Comparison of ENCODE assay signal across 9 cellular contexts in the genomic region with DNA sequence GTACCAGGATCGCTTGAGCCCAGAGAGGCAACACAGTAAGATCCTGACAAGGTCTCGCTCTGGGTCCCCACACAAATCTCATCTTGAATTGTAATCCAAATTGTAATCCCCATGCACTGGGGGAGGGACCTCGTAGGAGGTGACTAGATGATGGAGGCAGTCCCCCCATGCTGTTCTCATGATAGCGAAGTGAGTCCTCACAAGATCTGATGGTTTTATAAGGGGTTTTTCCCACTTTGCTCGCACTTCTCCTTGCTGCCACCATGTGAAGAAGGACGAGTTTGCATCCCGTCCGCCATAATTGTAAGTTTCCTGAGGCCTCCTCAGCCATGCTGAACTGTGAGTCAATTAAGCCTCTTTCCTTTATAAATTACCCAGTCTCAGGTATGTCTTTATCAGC. TPM values are rescaled to one million over a fixed set of nuclear protein-coding genes. Genes with fewer than 3 reads are reported as not detected.
DNase-seq lines count a peak whose midpoint lies in the region; TF ChIP-seq lines count a peak whose summit lies in the region.
"Had no signal": no experiment of that assay in that cellular context is flagged by ENCODE, and none has a peak within 500 bp of the region (broad histone marks: within the 10 kb centered on the region; RNA-seq: fewer than 3 reads in every experiment).

No MANE protein-coding gene starts in this region.

- no peak overlapping the region for H4K8ac ChIP-seq in mesendoderm (ENCODE audit: low read depth, low read length)

- no peak for TF ChIP-seq POLR2A in ovary (IDR thresholded peaks at IDR 0.05)

- H3F3A ChIP-seq in GM23248 (ENCODE audit: insufficient read depth) = peaks cover 40% of the 10 kb centered on the region

- H3K18ac ChIP-seq in mesendoderm (ENCODE audit: low read length) = no peak overlapping the region

- no peak overlapping the region for H4K5ac ChIP-seq in mesendoderm (ENCODE audit: low read length)

- H3K27ac ChIP-seq in GM23248 (peak overlapping the region; percentile 70), mesendoderm (ENCODE audit: low read depth, low read length) (no peak overlapping the region), hepatocyte (no peak overlapping the region), ovary (no peak overlapping the region)

- H3K79me2 ChIP-seq in GM23248 (ENCODE audit: insufficient read depth) = peaks cover 81% of the 10 kb centered on the region
- no peaks in the 10 kb centered on the region for H3K79me2 ChIP-seq in mesendoderm (ENCODE audit: control insufficient read depth, insufficient read depth, low read length)
- H3K79me2 ChIP-seq in hepatocyte = no peaks in the 10 kb centered on the region

- intact Hi-C loops in ovary (cut with DNase I) = no loop called here

- no peak overlapping the region for H2BK5ac ChIP-seq in mesendoderm (ENCODE audit: low read length)

- H3K23ac ChIP-seq in mesendoderm (ENCODE audit: low read length) = no peak overlapping the region

- H3K27me3 ChIP-seq in GM23248 (replicated peaks; ENCODE audit: insufficient read depth) = no peaks in the 10 kb centered on the region
- H3K27me3 ChIP-seq in mesendoderm (ENCODE audit: insufficient read depth, low read length, poor library complexity) = no peaks in the 10 kb centered on the region
- H3K27me3 ChIP-seq in hepatocyte = no peaks in the 10 kb centered on the region
- no peaks in the 10 kb centered on the region for H3K27me3 ChIP-seq in ovary

- in situ Hi-C loops in GM23248 (cut with MboI) = no loop called here

- 99% methylated on average over 8 of the region's 8 CpGs for WGBS in GM23248 (ENCODE audit: low coverage in 1 of 2, low lambda C conversion rate in 2 of 2, missing lambda C conversion rate in 2 of 2), 2 experiments
- no CpG with 5 or more reads among the region's 8 CpGs for WGBS in mesendoderm (ENCODE audit: extremely low coverage, insufficient coverage, low lambda C conversion rate)
- 96% methylated on average over 8 of the region's 8 CpGs for WGBS in hepatocyte (ENCODE audit: low lambda C conversion rate, missing lambda C conversion rate)
- WGBS in ovary, 3 donors = 96 to 97% (median 97%) methylated on average over 8 of the region's 8 CpGs

- no peak overlapping the region for H3K56ac ChIP-seq in mesendoderm (ENCODE audit: low read length)

- DNase-seq in GM23248 = no peak
- peak in 3 of 5 experiments; percentile 2 to 59 (median 20) for DNase-seq in T-helper 2 cell
- peak; percentile 76 for DNase-seq in mesendoderm
- DNase-seq in hepatocyte (ENCODE audit: low spot score) = no peak
- no peak for DNase-seq in UCSD-AML1 (lab: John Stamatoyannopoulos, UW; ENCODE audit: unreplicated experiment)
- no peak for DNase-seq in GM19240 (ENCODE audit: insufficient read length, low spot score)
- no peak for DNase-seq in ovary
- DNase-seq: NCI-H1417 had no signal

- no peaks in the 10 kb centered on the region for H3K79me1 ChIP-seq in mesendoderm (ENCODE audit: low read length)

- H2AFZ ChIP-seq in GM23248 = no peak overlapping the region
- H2AFZ ChIP-seq in hepatocyte = no peak overlapping the region

- no peak for TF ChIP-seq EP300 in ovary (IDR thresholded peaks at IDR 0.05)

- H2BK120ac ChIP-seq in mesendoderm (ENCODE audit: low read depth, low read length) = no peak overlapping the region

- H3K9me2 ChIP-seq in GM23248 (ENCODE audit: insufficient read depth) = no peaks in the 10 kb centered on the region
- no peaks in the 10 kb centered on the region for H3K9me2 ChIP-seq in hepatocyte (replicated peaks; ENCODE audit: insufficient read depth)

- H4K20me1 ChIP-seq in GM23248 (ENCODE audit: insufficient read depth) (no peaks in the 10 kb centered on the region), hepatocyte (ENCODE audit: insufficient read depth, poor library complexity, severe bottlenecking) (no peaks in the 10 kb centered on the region)

- H3K4ac ChIP-seq in mesendoderm (ENCODE audit: low read depth, low read length) = no peak overlapping the region

- peaks cover 53% of the 10 kb centered on the region for H3K4me1 ChIP-seq in GM23248 (ENCODE audit: insufficient read depth)
- peaks cover 11% of the 10 kb centered on the region for H3K4me1 ChIP-seq in mesendoderm (ENCODE audit: control insufficient read depth, low read depth, low read length)
- H3K4me1 ChIP-seq in hepatocyte (ENCODE audit: insufficient read depth) = no peaks in the 10 kb centered on the region
- H3K4me1 ChIP-seq in ovary (ENCODE audit: insufficient read depth) = no peaks in the 10 kb centered on the region

- H3K36me3 ChIP-seq in GM23248 (ENCODE audit: low read depth) (no peaks in the 10 kb centered on the region), mesendoderm (ENCODE audit: control insufficient read depth, insufficient read depth, low read length) (no peaks in the 10 kb centered on the region), hepatocyte (replicated peaks; ENCODE audit: insufficient read depth, low read depth) (no peaks in the 10 kb centered on the region), ovary (no peaks in the 10 kb centered on the region)

- no peak overlapping the region for H2AK5ac ChIP-seq in mesendoderm (ENCODE audit: low read length)

- no peak overlapping the region for H2BK15ac ChIP-seq in mesendoderm (replicated peaks; ENCODE audit: low read depth)

- H3K4me3 ChIP-seq in GM23248 (no peak overlapping the region), mesendoderm (ENCODE audit: low read length) (no peak overlapping the region), hepatocyte (no peak overlapping the region), ovary (no peak overlapping the region)

- 0 out of 2 replicates have a peak, but pooled peaks have one; percentile 18 for TF ChIP-seq CTCF in GM12874 (IDR thresholded peaks at IDR 0.05; ENCODE audit: insufficient read depth, low read depth, low read length)
- no peak for TF ChIP-seq CTCF in hepatocyte (IDR thresholded peaks at IDR 0.05; ENCODE audit: poor library complexity)
- no peak for TF ChIP-seq CTCF in ovary (IDR thresholded peaks at IDR 0.05)

- H3K4me2 ChIP-seq in GM23248 (ENCODE audit: unreplicated experiment) = no peak overlapping the region
- no peak overlapping the region for H3K4me2 ChIP-seq in mesendoderm (ENCODE audit: low read length)
- H3K4me2 ChIP-seq in hepatocyte = no peak overlapping the region

- no peaks in the 10 kb centered on the region for H3K9me3 ChIP-seq in GM23248 (ENCODE audit: low read depth)
- no peaks in the 10 kb centered on the region for H3K9me3 ChIP-seq in hepatocyte (ENCODE audit: low read depth)
- no peaks in the 10 kb centered on the region for H3K9me3 ChIP-seq in ovary

- no peak overlapping the region for H3K9ac ChIP-seq in GM23248
- H3K9ac ChIP-seq in mesendoderm (ENCODE audit: low read length) = no peak overlapping the region

RNA-seq across cellular contexts. Expression of a gene that starts 46.0 kb away (rescaled TPM):
- 18.5 and 21.0 TPM in 2 replicates for total RNA-seq in GM23248 (2014; rRNA removed; shearing (Covaris generic))
- polyA plus RNA-seq in GM23248 (2016; fragmentation: Nextera tagmentation; extraction: Ambion mirVana) = 26.8 and 30.0 TPM in 2 replicates
- polyA plus RNA-seq in mesendoderm (2013, experiment 1 of 2) = 9.4 TPM
- 9.0 TPM for polyA plus RNA-seq in mesendoderm (2013, experiment 2 of 2)
- 23.4 and 23.8 TPM in 2 replicates for total RNA-seq in hepatocyte
- polyA plus RNA-seq in hepatocyte = 13.8 and 15.0 TPM in 2 replicates
- 10 to 100 TPM; 11.0 to 26.8 (median 21.8) TPM for total RNA-seq in ovary
- polyA plus RNA-seq in ovary = 10 to 100 TPM in 1 of 2 donors, 1 to 10 TPM in 1; 9.9 to 20.8 TPM

Comparison
In these comparisons a context has a peak if more than half of its experiments do, and no peak if none do; other contexts are left out.
1. DNase-seq: peak in T-helper 2 cell (3 of 5) and mesendoderm (single experiment); none in GM23248 (single experiment), hepatocyte (single experiment), UCSD-AML1 (single experiment), GM19240 (single experiment) and ovary (0 of 5).